In the genomic region with DNA sequence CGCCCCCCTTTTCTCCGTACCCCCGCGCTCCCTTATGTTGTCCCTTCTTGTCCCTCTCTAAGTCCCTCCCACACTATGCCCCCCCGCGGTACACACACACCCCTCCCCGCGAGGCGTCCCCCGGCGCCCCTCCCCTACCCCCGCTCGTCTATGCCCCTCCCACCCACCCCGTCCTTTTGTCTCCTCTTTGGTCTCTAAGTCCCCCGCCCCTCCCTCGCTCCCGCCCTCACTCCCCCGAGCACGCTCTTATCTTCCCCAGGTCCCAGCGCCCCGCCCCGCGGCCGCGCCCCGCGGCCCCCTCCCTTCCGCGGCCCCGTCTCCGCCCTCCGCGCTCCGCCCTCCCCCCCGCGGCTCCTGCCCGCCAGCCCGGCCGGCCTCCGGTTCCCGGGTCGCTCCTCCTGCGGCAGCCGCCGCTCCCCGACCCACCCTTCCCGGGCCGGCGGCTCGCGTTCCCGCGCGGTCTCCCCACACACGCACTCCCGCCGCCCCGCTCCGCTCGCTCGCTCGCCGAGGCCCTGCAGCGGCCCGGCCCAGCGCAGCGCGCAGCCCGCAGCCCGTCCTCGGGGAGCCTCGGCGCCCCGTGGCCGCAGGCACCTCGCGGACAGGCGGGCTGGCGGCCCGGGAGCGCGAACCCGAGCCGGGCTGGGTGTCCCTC, we compare ENCODE assay signal across 8 cellular contexts. TPM values are rescaled to one million over a fixed set of nuclear protein-coding genes. Genes with fewer than 3 reads are reported as not detected.
DNase-seq lines count a peak whose midpoint lies in the region; ATAC-seq and TF ChIP-seq lines count a peak whose summit lies in the region.

No MANE protein-coding gene starts in this region.

- no peaks in the 10 kb centered on the region for H3K27me3 ChIP-seq in CD4-positive, alpha-beta T cell (ENCODE audit: control insufficient read depth, insufficient read depth, low read length)
- H3K27me3 ChIP-seq in KMS-11 (ENCODE audit: insufficient read depth, low read depth) (peaks cover 2% of the 10 kb centered on the region; the same call in 1 of the 2 replicates), testis (no peaks in the 10 kb centered on the region)

- CTCF ChIA-PET in CD4-positive, alpha-beta T cell (lab: Charles Lee), result no interaction called here

- no peaks in the 10 kb centered on the region for H3K9me3 ChIP-seq in CD4-positive, alpha-beta T cell (ENCODE audit: control insufficient read depth, low read length)
- H3K9me3 ChIP-seq in testis, result no peaks in the 10 kb centered on the region

- POLR2A ChIA-PET in CD4-positive, alpha-beta T cell (lab: Charles Lee), result interaction anchor here (1.0 to 2.0 kb wide), 5 partner anchors 21 to 128 kb away, joined by 3 to 10 read pairs (median 4); no protein-coding TSS in a partner anchor

- no peaks in the 10 kb centered on the region for H3K9me3 Mint-ChIP-seq in CD4-positive, alpha-beta T cell

- no peaks in the 10 kb centered on the region for H4K20me1 ChIP-seq in KMS-11 (ENCODE audit: insufficient read depth)

- no peaks in the 10 kb centered on the region for H3K27me3 Mint-ChIP-seq in CD4-positive, alpha-beta T cell

- peak; percentile 70 for ATAC-seq in CD4-positive, alpha-beta T cell (ENCODE audit: poor library complexity)
- peak; percentile 52 for ATAC-seq in GM21367 (IDR thresholded peaks at IDR 0.05; ENCODE audit: unreplicated experiment)

- 0% methylated on average over 3 to 12 of the region's 84 CpGs for WGBS in testis, 2 donors

- no peak overlapping the region for H3K27ac Mint-ChIP-seq in CD4-positive, alpha-beta T cell

- no peak overlapping the region for H3K9ac ChIP-seq in KMS-11

- H3K36me3 ChIP-seq in KMS-11 (ENCODE audit: insufficient read depth) (no peaks in the 10 kb centered on the region), testis (ENCODE audit: low read depth, missing control alignments) (no peaks in the 10 kb centered on the region)

- H3K79me2 ChIP-seq in KMS-11 (ENCODE audit: insufficient read depth, low read depth), result no peaks in the 10 kb centered on the region

- peak; percentile 53 to 81 (median 75) for DNase-seq in CD4-positive, alpha-beta T cell
- DNase-seq in SK-N-DZ (ENCODE audit: low spot score) (peak; percentile 71), glomerular visceral epithelial cell (ENCODE audit: extremely low spot score) (peak; percentile 81), occipital lobe (lab: John Stamatoyannopoulos, UW) (peak; percentile 85), testis (peak; percentile 92)
- DNase-seq in activated naive CD4-positive, alpha-beta T cell treated with anti-CD3 and anti-CD28 coated beads, Interleukin-2, amount 50 U/mL, for 16 hours, result peak; percentile 71

- H3K4me1 ChIP-seq in KMS-11 (ENCODE audit: low read depth, poor library complexity, severe bottlenecking) (no peaks in the 10 kb centered on the region), testis (no peaks in the 10 kb centered on the region)

- H3K4me3 ChIP-seq in KMS-11 (IDR thresholded peaks at IDR 0.05; ENCODE audit: insufficient read depth, low read depth, low read length) (no peak overlapping the region), testis (peak overlapping the region; percentile 53 to 62)

- peak overlapping the region; percentile 57; the same call in 1 of the 2 replicates for H2AFZ ChIP-seq in KMS-11 (ENCODE audit: low read depth)

- peaks cover 7% of the 10 kb centered on the region for H3K36me3 Mint-ChIP-seq in CD4-positive, alpha-beta T cell (ENCODE audit: low read depth)

- no peak for TF ChIP-seq CTCF in CD4-positive, alpha-beta T cell (IDR thresholded peaks at IDR 0.05)
- TF ChIP-seq CTCF in KMS-11 (conservative IDR thresholded peaks at IDR 0.05; ENCODE audit: low read depth, low read length), result no peak
- TF ChIP-seq CTCF in testis (IDR thresholded peaks at IDR 0.05), result no peak

- 0 out of 2 replicates have a peak overlapping the region, but pooled peaks have one; percentile 21 for H3K4me2 ChIP-seq in KMS-11

- H3K27ac ChIP-seq in CD4-positive, alpha-beta T cell (ENCODE audit: low read depth, low read length), result no peak overlapping the region
- no peak overlapping the region for H3K27ac ChIP-seq in KMS-11
- peak overlapping the region; percentile 72 to 85 for H3K27ac ChIP-seq in testis

- TF ChIP-seq POLR2A in testis (IDR thresholded peaks at IDR 0.05), result no peak

- H3K4me1 Mint-ChIP-seq in CD4-positive, alpha-beta T cell (ENCODE audit: low read depth), result peaks cover 13% of the 10 kb centered on the region

- peak overlapping the region; percentile 79 for H3K4me3 Mint-ChIP-seq in CD4-positive, alpha-beta T cell

- intact Hi-C loops in CD4-positive, alpha-beta T cell (cut with DNase I, micrococcal nuclease), result no loop called here
- intact Hi-C loops in testis (cut with DNase I; ENCODE audit: low total_unique reads), result no loop called here

RNA-seq across cellular contexts. Expression of gene UTP14A, which starts 26.3 kb away (rescaled TPM):
- total RNA-seq in CD4-positive, alpha-beta T cell, result 1 to 10 TPM; 8.8 to 9.8 TPM
- 18.3 and 21.0 TPM in 2 replicates for polyA plus RNA-seq in SK-N-DZ (2014; cell fraction: cytosol; rRNA removed)
- 12.2 and 18.3 TPM in 2 replicates for polyA plus RNA-seq in SK-N-DZ (2014; cell fraction: nucleus; rRNA removed)
- total RNA-seq in occipital lobe, result 11.7 TPM
- total RNA-seq in testis, result 1 to 10 TPM; 4.5 to 4.8 TPM
- 4.6 TPM for polyA plus RNA-seq in testis (ENCODE audit: insufficient read depth, low read depth, low replicate concordance)

RNA-seq across cellular contexts. Expression of gene BCORL1, which starts 50.2 kb away (rescaled TPM):
- total RNA-seq in CD4-positive, alpha-beta T cell, result 1 to 10 TPM; 3.4 to 3.5 TPM
- polyA plus RNA-seq in SK-N-DZ (2014; cell fraction: cytosol; rRNA removed), result 1.1 and 2.1 TPM in 2 replicates
- polyA plus RNA-seq in SK-N-DZ (2014; cell fraction: nucleus; rRNA removed), result 1.3 and 1.7 TPM in 2 replicates
- total RNA-seq in occipital lobe, result 3.7 TPM
- 10 to 100 TPM; 32.3 to 33.1 TPM for total RNA-seq in testis
- polyA plus RNA-seq in testis (ENCODE audit: insufficient read depth, low read depth, low replicate concordance), result 27.7 TPM

Comparison
In these comparisons a context has a peak if more than half of its experiments do, and no peak if none do; other contexts are left out.
1. H3K27ac ChIP-seq: peak in testis (2 of 2); none in CD4-positive, alpha-beta T cell (single experiment) and KMS-11 (single experiment).
2. Peak in every context shown above with its lines, with median percentiles within 50 percentile points of each other: DNase-seq.